ENCODE assay signal across 6 cellular contexts in the genomic region with DNA sequence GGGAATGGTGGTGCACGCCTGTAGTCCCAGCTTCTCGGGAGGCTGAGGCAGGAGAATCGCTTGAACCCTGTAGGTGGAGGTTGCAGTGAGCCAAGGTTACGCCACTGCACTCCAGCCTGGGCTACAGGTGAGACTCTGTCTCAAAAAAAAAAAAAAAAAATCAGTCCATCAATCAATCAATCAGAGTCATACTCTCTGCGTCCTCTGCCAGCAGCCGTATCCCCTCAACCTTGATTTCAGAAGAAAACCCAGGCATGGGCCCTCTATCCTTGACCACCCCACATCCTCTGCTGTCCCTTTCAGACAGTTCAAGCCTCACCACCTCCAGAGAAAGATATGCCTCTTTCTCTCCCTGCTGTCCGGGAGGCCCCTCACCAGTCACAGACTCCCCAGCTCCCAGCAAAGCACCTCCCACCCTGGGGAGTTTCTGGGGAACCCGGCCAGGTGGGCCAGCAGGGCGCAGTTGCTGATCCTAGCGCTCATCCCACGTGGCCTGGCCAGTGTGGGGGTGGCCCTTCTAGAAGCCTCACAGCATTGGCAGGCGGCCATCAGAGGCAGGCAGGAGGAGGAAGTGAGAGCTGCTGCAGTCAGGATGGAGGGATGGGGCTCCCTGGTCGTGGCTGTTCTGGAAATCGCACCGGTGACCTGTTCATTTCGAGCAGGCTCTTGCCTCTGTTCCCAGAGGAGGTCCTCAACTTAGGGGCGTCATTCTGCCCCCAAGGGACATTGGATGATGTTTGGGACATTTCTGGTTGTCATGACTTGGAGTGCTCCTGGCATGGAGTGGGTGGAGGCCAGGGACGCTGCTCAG. TPM values are rescaled to one million over a fixed set of nuclear protein-coding genes. Genes with fewer than 3 reads are reported as not detected.
DNase-seq lines count a peak whose midpoint lies in the region; ATAC-seq and TF ChIP-seq lines count a peak whose summit lies in the region.

No MANE protein-coding gene starts in this region.

- DNase-seq in SJCRH30 (peak; percentile 74 to 76), left cardiac atrium (peak; percentile 93), tibial artery (peak; percentile 90 to 92), NCI-H146 (lab: John Stamatoyannopoulos, UW) (no peak), iPS-NIHi7 (ENCODE audit: extremely low spot score) (no peak)

- H3K36me3 ChIP-seq in SJCRH30 (peaks cover 9% of the 10 kb centered on the region), tibial artery (peaks cover 0 to 6% (median 2%) of the 10 kb centered on the region in 3 donors)

- no peak overlapping the region for H3K4me3 ChIP-seq in SJCRH30
- no peak overlapping the region for H3K4me3 ChIP-seq in tibial artery

- TF ChIP-seq CTCF in tibial artery (IDR thresholded peaks at IDR 0.05), result no peak

- intact Hi-C loops in left cardiac atrium (cut with DNase I), result no loop called here
- intact Hi-C loops in tibial artery (cut with DNase I; ENCODE audit: low total_unique reads), result no loop called here

- H3K27me3 ChIP-seq in SJCRH30, result no peaks in the 10 kb centered on the region
- H3K27me3 ChIP-seq in tibial artery, result no peaks in the 10 kb centered on the region

- H3K4me1 ChIP-seq in SJCRH30, result peaks cover 8% of the 10 kb centered on the region; the same call in 1 of the 2 replicates
- peaks cover 0 to 33% (median 17%) of the 10 kb centered on the region in 4 donors for H3K4me1 ChIP-seq in tibial artery

- H3K27ac ChIP-seq in SJCRH30 (no peak overlapping the region), tibial artery (peak overlapping the region; percentile 33 to 44)

- ATAC-seq in GM21529 (IDR thresholded peaks at IDR 0.05; ENCODE audit: unreplicated experiment) (peak; percentile 29), left cardiac atrium (peak in 1 of 2 donors; percentile 13)

- H3K9me3 ChIP-seq in SJCRH30 (replicated peaks) (no peaks in the 10 kb centered on the region), tibial artery (no peaks in the 10 kb centered on the region)

RNA-seq across cellular contexts. Expression of gene JSRP1, which starts 10.2 kb away (rescaled TPM):
- total RNA-seq in SJCRH30 (2014; rRNA removed; shearing (Covaris generic)), result 40.1 and 50.2 TPM in 2 replicates
- under 1 TPM in 1 of 2 donors, not detected in 1; 0.27 TPM for total RNA-seq in left cardiac atrium

RNA-seq across cellular contexts. Expression of gene PEAK3, which starts 15.6 kb away (rescaled TPM):
- 0.06 and 0.10 TPM in 2 replicates for total RNA-seq in SJCRH30 (2014; rRNA removed; shearing (Covaris generic))
- 1 to 10 TPM; 1.0 to 2.3 TPM for total RNA-seq in left cardiac atrium

RNA-seq across cellular contexts. Expression of gene AMH, which starts 17.3 kb away (rescaled TPM):
- total RNA-seq in SJCRH30 (2014; rRNA removed; shearing (Covaris generic)), result 6.9 and 11.5 TPM in 2 replicates
- 1 to 10 TPM in 1 of 2 donors, under 1 TPM in 1; 0.80 to 1.6 TPM for total RNA-seq in left cardiac atrium

RNA-seq across cellular contexts. Expression of gene SF3A2, which starts 29.8 kb away (rescaled TPM):
- total RNA-seq in SJCRH30 (2014; rRNA removed; shearing (Covaris generic)), result 44.5 and 49.1 TPM in 2 replicates
- 10 to 100 TPM; 28.8 to 34.4 TPM for total RNA-seq in left cardiac atrium

RNA-seq across cellular contexts. Expression of gene PLEKHJ1, which starts 30.3 kb away (rescaled TPM):
- 51.8 and 52.7 TPM in 2 replicates for total RNA-seq in SJCRH30 (2014; rRNA removed; shearing (Covaris generic))
- total RNA-seq in left cardiac atrium, result 10 to 100 TPM; 45.2 to 45.7 TPM

Comparison
In these comparisons a context has a peak if more than half of its experiments do, and no peak if none do; other contexts are left out.
1. DNase-seq: peak in SJCRH30 (2 of 2), left cardiac atrium (single experiment) and tibial artery (2 of 2); none in NCI-H146 (single experiment) and iPS-NIHi7 (single experiment).
2. RNA of gene JSRP1, which starts 10.2 kb away (total RNA-seq): 40.1 to 50.2 TPM in SJCRH30; 0.27 TPM in left cardiac atrium; every median in the first group is over 10 times any median in the second.